20 cellular contexts compared by ENCODE assay signal in the genomic region with DNA sequence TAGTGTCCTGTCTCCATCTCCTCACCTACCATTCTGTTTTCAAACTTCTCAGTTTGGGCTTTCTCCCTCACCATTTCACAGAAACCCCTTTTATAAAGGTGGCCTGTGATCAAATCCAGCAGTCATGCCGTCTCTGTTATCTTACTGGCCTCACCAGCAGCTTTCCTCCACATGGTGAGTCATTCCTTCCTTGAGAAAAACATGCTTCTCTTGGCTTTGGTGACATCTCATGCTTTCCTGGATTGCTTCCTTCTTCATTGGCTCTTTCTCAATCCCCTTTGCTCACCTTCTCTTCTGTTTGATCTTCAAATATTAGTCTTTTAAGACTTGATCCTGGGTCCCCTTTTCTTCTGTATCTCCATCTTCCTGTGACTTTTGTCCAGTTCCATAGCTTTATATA.
A peak's percentile ranks its signal among the peaks of the same experiment; 100 is the strongest.
DNase-seq lines count a peak whose midpoint lies in the region; ATAC-seq and TF ChIP-seq lines count a peak whose summit lies in the region.
"Had no signal": no experiment of that assay in that cellular context is flagged by ENCODE, and none has a peak within 500 bp of the region (broad histone marks: within the 10 kb centered on the region; RNA-seq: fewer than 3 reads in every experiment).

No MANE protein-coding gene starts in this region.

- no peaks in the 10 kb centered on the region for H3K36me3 ChIP-seq in HCT116 (ENCODE audit: control insufficient read depth in 1 of 2, insufficient read depth in 2 of 2, low read length in 2 of 2)
- H3K36me3 ChIP-seq: esophagus squamous epithelium, uterus had no signal

- DNase-seq in AG08396 (ENCODE audit: low spot score) (peak; percentile 55), HCT116 (ENCODE audit: low read depth, low spot score) (peak; percentile 28), astrocyte of the hippocampus (ENCODE audit: low read depth, low spot score) (peak; percentile 76), glomerular visceral epithelial cell (ENCODE audit: extremely low spot score) (peak; percentile 13), WTC11 (ENCODE audit: low spot score) (no peak)
- DNase-seq in stimulated activated naive CD8-positive, alpha-beta T cell treated with anti-CD3 and anti-CD28 coated beads, Interleukin-15, Interleukin-2, amounts not matched to agents 100 U/mL and 50 U/mL, for 24 hours = no peak
- no peak for DNase-seq in activated naive CD8-positive, alpha-beta T cell treated with anti-CD3 and anti-CD28 coated beads, Interleukin-2, amount 50 U/mL, for 24 hours
- DNase-seq: activated CD4-positive, alpha-beta memory T cell treated with anti-CD3 and anti-CD28 coated beads for 36 hours; activated effector memory CD4-positive, alpha-beta T cell treated with Interleukin-2 at 50 U/mL for 16 hours; AML-193; DMS79 treated with DMSO at 0.1 percent for 48 hours; esophagus squamous epithelium; immature natural killer cell; mucosa of descending colon; NCI-H510A treated with DMSO at 0.1 percent for 48 hours; stimulated activated CD4-positive, alpha-beta T cell treated with anti-CD3 and anti-CD28 coated beads, Interleukin-1b, Interleukin-23, amount 100 ng/mL, for 48 hours; uterus had no signal

- no peak overlapping the region for H3K9ac ChIP-seq in HCT116 (ENCODE audit: low read length)

- TF ChIP-seq RAD21 in HCT116 (IDR thresholded peaks at IDR 0.05; ENCODE audit: low read depth) = no peak

- no peak for ATAC-seq in HCT116
- no peak for ATAC-seq in HG02623 (IDR thresholded peaks at IDR 0.05; ENCODE audit: unreplicated experiment)
- no peak for ATAC-seq in stimulated activated naive CD8-positive, alpha-beta T cell treated with anti-CD3 and anti-CD28 coated beads, Interleukin-15, Interleukin-2, amounts not matched to agents 100 U/mL and 50 U/mL, for 24 hours
- no peak for ATAC-seq in WTC11
- ATAC-seq in activated naive CD8-positive, alpha-beta T cell treated with anti-CD3 and anti-CD28 coated beads, Interleukin-2, amount 50 U/mL, for 24 hours = no peak
- ATAC-seq: mucosa of descending colon had no signal

- TF ChIP-seq CTCF in HCT116 (IDR thresholded peaks at IDR 0.05 in 2 of 3, conservative IDR thresholded peaks at IDR 0.05 in 1 of 3; ENCODE audit: borderline replicate concordance in 1 of 3, insufficient read depth in 1 of 3, low read depth in 2 of 3, low read length in 2 of 3) (no peak), WTC11 (IDR thresholded peaks at IDR 0.05) (no peak)

- H3K4me3 Mint-ChIP-seq in WTC11 = no peak overlapping the region
- no peak overlapping the region for H3K4me3 Mint-ChIP-seq in activated naive CD8-positive, alpha-beta T cell treated with anti-CD3 and anti-CD28 coated beads, Interleukin-2, amount 50 U/mL, for 24 hours
- H3K4me3 Mint-ChIP-seq: activated CD4-positive, alpha-beta memory T cell treated with anti-CD3 and anti-CD28 coated beads for 36 hours; immature natural killer cell; T-helper 2 cell treated with Interferon-gamma antibody and Interleukin-4, amounts not matched to agents 5 μg/mL and 100 μg/mL, for 36 hours had no signal

- no peaks in the 10 kb centered on the region for H3K9me3 ChIP-seq in HCT116 (ENCODE audit: control insufficient read depth in 1 of 2, insufficient read depth in 1 of 2, low read depth in 1 of 2, low read length in 2 of 2)
- H3K9me3 ChIP-seq: esophagus squamous epithelium, mucosa of descending colon, uterus had no signal

- TF ChIP-seq POLR2A in HCT116 (IDR thresholded peaks at IDR 0.05; ENCODE audit: borderline replicate concordance, extremely low read depth, insufficient read depth, insufficient read length) = no peak

- H3K27ac ChIP-seq in HCT116 (ENCODE audit: low read depth, low read length) = no peak overlapping the region
- H3K27ac ChIP-seq: esophagus squamous epithelium, RWPE1, uterus had no signal

- intact Hi-C loops in HCT116 (cut with micrococcal nuclease) = loop anchor here (10.0 kb wide), 1 partner anchor 365 kb away; no protein-coding TSS in a partner anchor

- no peak overlapping the region for H2AFZ ChIP-seq in HCT116 (ENCODE audit: low read depth, low read length, poor library complexity, severe bottlenecking)

- peaks cover 6% of the 10 kb centered on the region; the same call in 1 of the 2 replicates for H3K9me3 Mint-ChIP-seq in WTC11
- peaks cover 4% of the 10 kb centered on the region for H3K9me3 Mint-ChIP-seq in activated naive CD8-positive, alpha-beta T cell treated with anti-CD3 and anti-CD28 coated beads, Interleukin-2, amount 50 U/mL, for 24 hours
- H3K9me3 Mint-ChIP-seq: activated CD4-positive, alpha-beta memory T cell treated with anti-CD3 and anti-CD28 coated beads for 36 hours; T-helper 2 cell treated with Interferon-gamma antibody and Interleukin-4, amounts not matched to agents 5 μg/mL and 100 μg/mL, for 36 hours had no signal

- H3K4me3 ChIP-seq in HCT116 (replicated peaks in 1 of 2; ENCODE audit: low read depth in 1 of 2, low read length in 2 of 2) = no peak overlapping the region
- H3K4me3 ChIP-seq: esophagus squamous epithelium, mucosa of descending colon, uterus had no signal

- H3K4me1 Mint-ChIP-seq in WTC11 = peaks cover 42% of the 10 kb centered on the region
- H3K4me1 Mint-ChIP-seq in activated naive CD8-positive, alpha-beta T cell treated with anti-CD3 and anti-CD28 coated beads, Interleukin-2, amount 50 U/mL, for 24 hours = no peaks in the 10 kb centered on the region
- H3K4me1 Mint-ChIP-seq: immature natural killer cell had no signal

- H4K20me1 ChIP-seq in HCT116 (ENCODE audit: insufficient read depth) = no peaks in the 10 kb centered on the region

- peak overlapping the region; percentile 27 for H3K4me2 ChIP-seq in HCT116 (ENCODE audit: low read length)

- H3K27me3 ChIP-seq in HCT116 (ENCODE audit: insufficient read depth, low read length) = no peaks in the 10 kb centered on the region
- H3K27me3 ChIP-seq: esophagus squamous epithelium, uterus had no signal

- H3K27me3 Mint-ChIP-seq in WTC11 (ENCODE audit: low read depth) = no peaks in the 10 kb centered on the region
- H3K27me3 Mint-ChIP-seq in activated naive CD8-positive, alpha-beta T cell treated with anti-CD3 and anti-CD28 coated beads, Interleukin-2, amount 50 U/mL, for 24 hours = peaks cover 3% of the 10 kb centered on the region
- H3K27me3 Mint-ChIP-seq: activated CD4-positive, alpha-beta memory T cell treated with anti-CD3 and anti-CD28 coated beads for 36 hours had no signal

- BruUV-seq in HCT116 (replicated peaks; lab: Mats Ljungman, UMichigan) = no TSS peak

- no peaks in the 10 kb centered on the region for H3K36me3 Mint-ChIP-seq in WTC11
- H3K36me3 Mint-ChIP-seq in activated naive CD8-positive, alpha-beta T cell treated with anti-CD3 and anti-CD28 coated beads, Interleukin-2, amount 50 U/mL, for 24 hours (ENCODE audit: low read depth) = no peaks in the 10 kb centered on the region
- H3K36me3 Mint-ChIP-seq: activated CD4-positive, alpha-beta memory T cell treated with anti-CD3 and anti-CD28 coated beads for 36 hours; immature natural killer cell had no signal

- RAD21 ChIA-PET in HCT116 (lab: Charles Lee; ENCODE audit: low non-redundant PET in 1 of 2, low total read pairs in 2 of 2, uncharacterized antibody in 2 of 2, unreplicated experiment in 2 of 2) = no interaction called here

- no peak overlapping the region for H3K27ac Mint-ChIP-seq in WTC11
- no peak overlapping the region for H3K27ac Mint-ChIP-seq in activated naive CD8-positive, alpha-beta T cell treated with anti-CD3 and anti-CD28 coated beads, Interleukin-2, amount 50 U/mL, for 24 hours
- H3K27ac Mint-ChIP-seq: activated CD4-positive, alpha-beta memory T cell treated with anti-CD3 and anti-CD28 coated beads for 36 hours; immature natural killer cell; T-helper 2 cell treated with Interferon-gamma antibody and Interleukin-4, amounts not matched to agents 5 μg/mL and 100 μg/mL, for 36 hours had no signal

- H3K9me2 ChIP-seq in HCT116 (ENCODE audit: insufficient read depth) = no peaks in the 10 kb centered on the region

- H3K79me2 ChIP-seq in HCT116 (ENCODE audit: insufficient read depth, low read length) = no peaks in the 10 kb centered on the region

- POLR2A ChIA-PET in HCT116 (lab: Charles Lee) = no interaction called here
- POLR2A ChIA-PET in WTC11 (lab: Charles Lee) = no interaction called here

- H3K4me1 ChIP-seq in HCT116 (ENCODE audit: control insufficient read depth in 1 of 2, insufficient read depth in 2 of 2, low read length in 2 of 2) = peaks cover 9 to 20% of the 10 kb centered on the region in 2 experiments; a peak in 3 of 4 replicates
- H3K4me1 ChIP-seq: esophagus squamous epithelium, uterus had no signal

- CTCF ChIA-PET in HCT116 (lab: Charles Lee) = no interaction called here
- CTCF ChIA-PET in WTC11 (lab: Charles Lee) = no interaction called here

TF ChIP-seq in HCT116, 20 proteins besides CTCF, POLR2A, EP300 and RAD21 (continues in another document):
- TF ChIP-seq MAX (IDR thresholded peaks at IDR 0.05) = 0 out of 2 replicates have a peak, but pooled peaks have one; percentile 40
- TF ChIP-seq EZH2 (IDR thresholded peaks at IDR 0.05) = no peak
- TF ChIP-seq FOSL1 (IDR thresholded peaks at IDR 0.05; ENCODE audit: low read depth) = peak; percentile 54; the same call in 1 of the 2 replicates
- no peak for TF ChIP-seq YY1 (IDR thresholded peaks at IDR 0.05; ENCODE audit: extremely low read depth, insufficient replicate concordance, low read depth, low read length)
- peak; percentile 39; the same call in 1 of the 2 replicates for TF ChIP-seq SP1 (IDR thresholded peaks at IDR 0.05; ENCODE audit: low read depth)
- TF ChIP-seq EGR1 (IDR thresholded peaks at IDR 0.05; ENCODE audit: low read depth) = no peak
- peak; percentile 60 for TF ChIP-seq JUND (IDR thresholded peaks at IDR 0.05)
- no peak for TF ChIP-seq EZH2phosphoT487 (IDR thresholded peaks at IDR 0.05; ENCODE audit: borderline replicate concordance)

TF ChIP-seq in WTC11, 78 proteins besides CTCF, POLR2A, EP300 and RAD21:
- TF ChIP-seq NFYB (CRISPR knock-in tag; conservative IDR thresholded peaks at IDR 0.05; ENCODE audit: low read depth) (no peak), FOXJ3 (CRISPR knock-in tag; IDR thresholded peaks at IDR 0.05; ENCODE audit: borderline replicate concordance) (no peak), ZNF317 (CRISPR knock-in tag; IDR thresholded peaks at IDR 0.05; ENCODE audit: borderline replicate concordance, low read depth) (no peak), NR2C2 (CRISPR knock-in tag; IDR thresholded peaks at IDR 0.05) (no peak)
- TF ChIP-seq, protein P1, sequence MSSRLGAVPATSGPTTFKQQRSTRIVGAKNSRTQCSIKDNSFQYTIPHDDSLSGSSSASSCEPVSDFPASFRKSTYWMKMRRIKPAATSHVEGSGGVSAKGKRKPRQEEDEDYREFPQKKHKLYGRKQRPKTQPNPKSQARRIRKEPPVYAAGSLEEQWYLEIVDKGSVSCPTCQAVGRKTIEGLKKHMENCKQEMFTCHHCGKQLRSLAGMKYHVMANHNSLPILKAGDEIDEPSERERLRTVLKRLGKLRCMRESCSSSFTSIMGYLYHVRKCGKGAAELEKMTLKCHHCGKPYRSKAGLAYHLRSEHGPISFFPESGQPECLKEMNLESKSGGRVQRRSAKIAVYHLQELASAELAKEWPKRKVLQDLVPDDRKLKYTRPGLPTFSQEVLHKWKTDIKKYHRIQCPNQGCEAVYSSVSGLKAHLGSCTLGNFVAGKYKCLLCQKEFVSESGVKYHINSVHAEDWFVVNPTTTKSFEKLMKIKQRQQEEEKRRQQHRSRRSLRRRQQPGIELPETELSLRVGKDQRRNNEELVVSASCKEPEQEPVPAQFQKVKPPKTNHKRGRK (CRISPR knock-in tag; IDR thresholded peaks at IDR 0.05; ENCODE audit: borderline replicate concordance) = no peak
TF ChIP-seq in WTC11: peak in this region for 0.

Comparison
In these comparisons a context has a peak if more than half of its experiments do, and no peak if none do; other contexts are left out.
1. DNase-seq: peak in AG08396 (single experiment), HCT116 (single experiment), astrocyte of the hippocampus (single experiment) and glomerular visceral epithelial cell (single experiment); none in stimulated activated naive CD8-positive, alpha-beta T cell treated with anti-CD3 and anti-CD28 coated beads, Interleukin-15, Interleukin-2, amounts not matched to agents 100 U/mL and 50 U/mL, for 24 hours (single experiment), WTC11 (single experiment) and activated naive CD8-positive, alpha-beta T cell treated with anti-CD3 and anti-CD28 coated beads, Interleukin-2, amount 50 U/mL, for 24 hours (single experiment).